In the genomic region with DNA sequence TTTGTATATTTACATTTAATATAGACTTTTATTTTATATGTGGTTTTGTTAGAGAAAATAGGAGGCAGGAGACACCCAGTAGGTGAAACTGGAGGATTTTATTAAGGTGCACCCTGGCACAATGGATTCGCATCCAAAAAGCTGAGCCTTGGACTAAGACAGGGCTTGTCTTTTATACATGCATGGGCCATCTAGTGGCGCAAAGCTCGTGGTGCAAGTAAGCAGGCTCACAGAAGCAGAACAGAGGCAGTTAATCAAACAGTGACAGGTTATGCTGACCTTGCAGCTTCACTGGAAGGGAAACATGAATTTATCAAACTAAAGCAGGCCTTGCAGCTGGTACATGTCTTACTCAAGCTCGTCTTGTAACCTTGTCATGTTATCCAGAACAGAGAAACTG, we compare ENCODE assay signal across 9 cellular contexts. TPM values are rescaled to one million over a fixed set of nuclear protein-coding genes. Genes with fewer than 3 reads are reported as not detected.
DNase-seq lines count a peak whose midpoint lies in the region; ATAC-seq and TF ChIP-seq lines count a peak whose summit lies in the region.
"Had no signal": no experiment of that assay in that cellular context is flagged by ENCODE, and none has a peak within 500 bp of the region (broad histone marks: within the 10 kb centered on the region; RNA-seq: fewer than 3 reads in every experiment).

No MANE protein-coding gene starts in this region.

- ATAC-seq in Right ventricle myocardium inferior (no peak), GM18517 (IDR thresholded peaks at IDR 0.05; ENCODE audit: unreplicated experiment) (no peak)

- no peaks in the 10 kb centered on the region for H4K20me1 ChIP-seq in osteoblast (ENCODE audit: insufficient read depth, low read length)

- H2AFZ ChIP-seq in osteoblast (ENCODE audit: low read length) = no peak overlapping the region

- DNase-seq in cardiac muscle cell (ENCODE audit: low read depth in 1 of 2, low spot score in 1 of 2) (peak; percentile 10 to 35), Right ventricle myocardium inferior (ENCODE audit: missing footprints) (no peak), RPMI8226 (peak; percentile 83), cardiac fibroblast (ENCODE audit: low read depth in 2 of 2) (peak in 1 of 2 donors; percentile 36), osteoblast (ENCODE audit: insufficient read length, low spot score, missing footprints) (no peak), middle frontal gyrus (ENCODE audit: extremely low spot score, low spot score) (no peak), LoVo (ENCODE audit: low spot score) (no peak)
- DNase-seq: activated naive CD8-positive, alpha-beta T cell treated with anti-CD3 and anti-CD28 coated beads, Interleukin-2, amount 10 ng/mL, durations not matched to agents 7 days and 5 days had no signal

- H3K4me3 ChIP-seq in cardiac muscle cell (no peak overlapping the region), cardiac fibroblast (replicated peaks in 1 of 2; ENCODE audit: low read depth in 2 of 2, low read length in 2 of 2) (no peak overlapping the region), osteoblast (ENCODE audit: insufficient read depth, low read length) (no peak overlapping the region)

- H3K27me3 ChIP-seq in cardiac muscle cell = no peaks in the 10 kb centered on the region
- H3K27me3 ChIP-seq in osteoblast (ENCODE audit: insufficient read depth, low read length) = no peaks in the 10 kb centered on the region

- H3K4me2 ChIP-seq in osteoblast (ENCODE audit: insufficient read depth, low read length) = no peak overlapping the region

- H3K36me3 ChIP-seq in cardiac muscle cell (no peaks in the 10 kb centered on the region), osteoblast (ENCODE audit: insufficient read depth, low read length) (no peaks in the 10 kb centered on the region)

- H3K27ac ChIP-seq in cardiac muscle cell = no peak overlapping the region
- H3K27ac ChIP-seq in osteoblast (ENCODE audit: low read depth, low read length) = no peak overlapping the region

- intact Hi-C loops in Right ventricle myocardium inferior (cut with DNase I) = no loop called here

- H3K4me1 ChIP-seq in cardiac muscle cell (ENCODE audit: low read depth) (no peaks in the 10 kb centered on the region), osteoblast (ENCODE audit: insufficient read depth, low read length) (no peaks in the 10 kb centered on the region)

- H3K79me2 ChIP-seq in osteoblast (ENCODE audit: insufficient read depth, low read length) = no peaks in the 10 kb centered on the region

- TF ChIP-seq CTCF in cardiac muscle cell (IDR thresholded peaks at IDR 0.05; ENCODE audit: low read depth, low read length) (peak; percentile 31), cardiac fibroblast (IDR thresholded peaks at IDR 0.05; ENCODE audit: low read depth, low read length) (peak; percentile 53), osteoblast (IDR thresholded peaks at IDR 0.05; ENCODE audit: extremely low read depth, low read depth, low read length) (peak; percentile 15)

- H3K9me3 ChIP-seq in cardiac muscle cell (ENCODE audit: low read depth) (no peaks in the 10 kb centered on the region), osteoblast (ENCODE audit: low read depth, low read length) (no peaks in the 10 kb centered on the region)

RNA-seq across cellular contexts. Expression of a gene that starts 58.8 kb away (rescaled TPM):
- total RNA-seq in cardiac muscle cell (2.7 and 3.2 TPM in 2 replicates), Right ventricle myocardium inferior (0.22 TPM), osteoblast (0.36 and 0.88 TPM in 2 replicates)
- polyA plus RNA-seq in cardiac muscle cell = 1.4 and 3.2 TPM in 2 replicates

Comparison
In these comparisons a context has a peak if more than half of its experiments do, and no peak if none do; other contexts are left out.
1. DNase-seq: peak in cardiac muscle cell (2 of 2) and RPMI8226 (single experiment); none in Right ventricle myocardium inferior (single experiment), osteoblast (single experiment), middle frontal gyrus (single experiment) and LoVo (single experiment).
2. Peak in every context shown above with its lines, with median percentiles within 50 percentile points of each other: CTCF ChIP-seq.